14 cellular contexts compared by ENCODE assay signal in the genomic region with DNA sequence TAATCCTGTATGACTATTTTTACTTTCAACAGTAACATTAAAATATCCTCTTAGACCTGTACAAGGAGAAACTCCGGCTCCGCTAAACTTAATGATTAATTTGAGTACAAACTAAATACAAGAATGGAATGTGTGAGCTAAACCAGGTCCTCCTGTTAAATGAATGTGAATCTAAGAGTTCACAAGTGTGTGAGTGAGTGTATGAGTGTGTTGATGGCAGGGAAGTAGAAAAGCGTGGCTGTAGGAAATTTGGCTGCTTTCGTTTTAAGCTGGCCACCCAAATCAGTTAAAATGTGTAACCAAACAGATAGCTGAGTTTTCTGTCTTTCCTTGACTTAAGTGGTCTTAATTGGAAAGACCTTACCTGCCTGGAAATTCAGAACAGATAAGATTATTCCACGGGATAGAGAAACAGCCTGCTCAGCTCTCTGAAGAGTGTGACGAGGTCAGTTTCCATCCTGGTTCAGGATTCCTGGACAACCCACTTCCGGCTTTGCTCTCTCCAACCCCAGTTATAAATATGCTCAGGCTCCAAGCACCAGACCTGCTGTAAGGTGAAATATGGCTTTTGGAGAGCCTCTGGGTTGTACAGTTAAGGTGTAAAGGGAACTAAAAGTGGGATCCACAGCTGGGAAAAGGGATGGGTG.
A peak's percentile ranks its signal among the peaks of the same experiment; 100 is the strongest.
DNase-seq lines count a peak whose midpoint lies in the region; ATAC-seq and TF ChIP-seq lines count a peak whose summit lies in the region.
"Had no signal": no experiment of that assay in that cellular context is flagged by ENCODE, and none has a peak within 500 bp of the region (broad histone marks: within the 10 kb centered on the region; RNA-seq: fewer than 3 reads in every experiment).

No MANE protein-coding gene starts in this region.

- peak; percentile 86 for ATAC-seq in SK-N-SH treated with all-trans-retinoic acid at 6 μM for 48 hours
- ATAC-seq in left ventricle myocardium superior: peak; percentile 56

- H3K4me3 ChIP-seq in osteoblast (ENCODE audit: insufficient read depth, low read length) (peak overlapping the region; percentile 71), Peyer's patch (peak overlapping the region in 2 of 4 donors; percentile 26 to 38)
- H3K4me3 ChIP-seq: BLaER1 treated with 17β-estradiol and CSF1 and Interleukin-3, amounts not matched to agents 10 nM and 100 nM; SK-N-MC had no signal

- H3K27ac ChIP-seq in osteoblast (ENCODE audit: low read depth, low read length): peak overlapping the region; percentile 51
- H3K27ac ChIP-seq in Peyer's patch: no peak overlapping the region
- H3K27ac ChIP-seq: BLaER1 treated with 17β-estradiol and CSF1 and Interleukin-3, amounts not matched to agents 10 nM and 100 nM; SK-N-MC had no signal

- H3K9me3 Mint-ChIP-seq in activated T-helper 1 cell treated with anti-CD3 and anti-CD28 coated beads, Interleukin-12 subunit alpha, Interleukin-12 subunit beta, Interleukin-2, Interleukin-4 antibody, amounts not matched to agents 30 ng/mL and 10 ng/mL and 1 ng/mL, durations not matched to agents 14 hours and 24 hours and 36 hours: no peaks in the 10 kb centered on the region

- H3K27me3 ChIP-seq in osteoblast (ENCODE audit: insufficient read depth, low read length) (no peaks in the 10 kb centered on the region), Peyer's patch (no peaks in the 10 kb centered on the region)
- H3K27me3 ChIP-seq: BLaER1 treated with 17β-estradiol and CSF1 and Interleukin-3, amounts not matched to agents 10 nM and 100 nM had no signal

- intact Hi-C loops in left ventricle myocardium superior (cut with micrococcal nuclease): no loop called here
- intact Hi-C loops in activated T-helper 1 cell treated with anti-CD3 and anti-CD28 coated beads, Interleukin-12 subunit alpha, Interleukin-12 subunit beta, Interleukin-2, Interleukin-4 antibody, amounts not matched to agents 30 ng/mL and 10 ng/mL and 1 ng/mL, durations not matched to agents 14 hours and 24 hours and 36 hours (cut with micrococcal nuclease): no loop called here

- DNase-seq in DMS53 (lab: John Stamatoyannopoulos, UW): peak; percentile 76
- no peak for DNase-seq in left ventricle myocardium superior
- DNase-seq in osteoblast (ENCODE audit: insufficient read length, low spot score, missing footprints): no peak
- DNase-seq in NCI-H2081 (lab: John Stamatoyannopoulos, UW): no peak
- DNase-seq in Peyer's patch: no peak
- DNase-seq in DMS153 (lab: John Stamatoyannopoulos, UW): no peak
- DNase-seq in activated T-helper 1 cell treated with anti-CD3 and anti-CD28 coated beads, Interleukin-12 subunit alpha, Interleukin-12 subunit beta, Interleukin-2, Interleukin-4 antibody, amounts not matched to agents 30 ng/mL and 10 ng/mL and 1 ng/mL, durations not matched to agents 14 hours and 24 hours and 36 hours (ENCODE audit: low spot score): no peak
- DNase-seq: activated CD4-positive, alpha-beta T cell treated with anti-CD3 and anti-CD28 coated beads for 4 hours; activated naive CD4-positive, alpha-beta T cell treated with anti-CD3 and anti-CD28 coated beads for 36 hours; NCI-H187 treated with DMSO at 0.1 percent for 48 hours; posterior cingulate gyrus had no signal

- no peaks in the 10 kb centered on the region for H3K27me3 Mint-ChIP-seq in activated T-helper 1 cell treated with anti-CD3 and anti-CD28 coated beads, Interleukin-12 subunit alpha, Interleukin-12 subunit beta, Interleukin-2, Interleukin-4 antibody, amounts not matched to agents 30 ng/mL and 10 ng/mL and 1 ng/mL, durations not matched to agents 14 hours and 24 hours and 36 hours (ENCODE audit: insufficient read depth)

- no peaks in the 10 kb centered on the region for H3K79me2 ChIP-seq in osteoblast (ENCODE audit: insufficient read depth, low read length)

- TF ChIP-seq CTCF in osteoblast (IDR thresholded peaks at IDR 0.05; ENCODE audit: extremely low read depth, low read depth, low read length) (no peak), Peyer's patch (IDR thresholded peaks at IDR 0.05) (no peak)

- H3K9me3 ChIP-seq in osteoblast (ENCODE audit: low read depth, low read length): no peaks in the 10 kb centered on the region
- H3K9me3 ChIP-seq in Peyer's patch: no peaks in the 10 kb centered on the region
- H3K9me3 ChIP-seq: BLaER1 treated with 17β-estradiol and CSF1 and Interleukin-3, amounts not matched to agents 10 nM and 100 nM had no signal

- peak overlapping the region; percentile 76 for H3K4me2 ChIP-seq in osteoblast (ENCODE audit: insufficient read depth, low read length)
- H3K4me2 ChIP-seq: BLaER1 treated with 17β-estradiol and CSF1 and Interleukin-3, amounts not matched to agents 10 nM and 100 nM had no signal

- no peaks in the 10 kb centered on the region for H3K36me3 Mint-ChIP-seq in activated T-helper 1 cell treated with anti-CD3 and anti-CD28 coated beads, Interleukin-12 subunit alpha, Interleukin-12 subunit beta, Interleukin-2, Interleukin-4 antibody, amounts not matched to agents 30 ng/mL and 10 ng/mL and 1 ng/mL, durations not matched to agents 14 hours and 24 hours and 36 hours (ENCODE audit: low read depth)

- no peak overlapping the region for H3K27ac Mint-ChIP-seq in activated T-helper 1 cell treated with anti-CD3 and anti-CD28 coated beads, Interleukin-12 subunit alpha, Interleukin-12 subunit beta, Interleukin-2, Interleukin-4 antibody, amounts not matched to agents 30 ng/mL and 10 ng/mL and 1 ng/mL, durations not matched to agents 14 hours and 24 hours and 36 hours
- H3K27ac Mint-ChIP-seq: activated naive CD4-positive, alpha-beta T cell treated with anti-CD3 and anti-CD28 coated beads for 36 hours had no signal

- TF ChIP-seq POLR2A in Peyer's patch (IDR thresholded peaks at IDR 0.05): no peak

- no peak overlapping the region for H3K4me3 Mint-ChIP-seq in activated T-helper 1 cell treated with anti-CD3 and anti-CD28 coated beads, Interleukin-12 subunit alpha, Interleukin-12 subunit beta, Interleukin-2, Interleukin-4 antibody, amounts not matched to agents 30 ng/mL and 10 ng/mL and 1 ng/mL, durations not matched to agents 14 hours and 24 hours and 36 hours
- H3K4me3 Mint-ChIP-seq: activated naive CD4-positive, alpha-beta T cell treated with anti-CD3 and anti-CD28 coated beads for 36 hours had no signal

- H2AFZ ChIP-seq in osteoblast (ENCODE audit: low read length): peak overlapping the region; percentile 82

- H3K36me3 ChIP-seq in osteoblast (ENCODE audit: insufficient read depth, low read length) (no peaks in the 10 kb centered on the region), Peyer's patch (no peaks in the 10 kb centered on the region)
- H3K36me3 ChIP-seq: BLaER1 treated with 17β-estradiol and CSF1 and Interleukin-3, amounts not matched to agents 10 nM and 100 nM had no signal

- no peaks in the 10 kb centered on the region for H3K4me1 Mint-ChIP-seq in activated T-helper 1 cell treated with anti-CD3 and anti-CD28 coated beads, Interleukin-12 subunit alpha, Interleukin-12 subunit beta, Interleukin-2, Interleukin-4 antibody, amounts not matched to agents 30 ng/mL and 10 ng/mL and 1 ng/mL, durations not matched to agents 14 hours and 24 hours and 36 hours (ENCODE audit: low read depth)

- no peaks in the 10 kb centered on the region for H4K20me1 ChIP-seq in osteoblast (ENCODE audit: insufficient read depth, low read length)
- H4K20me1 ChIP-seq: BLaER1 treated with 17β-estradiol and CSF1 and Interleukin-3, amounts not matched to agents 10 nM and 100 nM had no signal

- H3K4me1 ChIP-seq in osteoblast (ENCODE audit: insufficient read depth, low read length) (no peaks in the 10 kb centered on the region), Peyer's patch (no peaks in the 10 kb centered on the region)
- H3K4me1 ChIP-seq: BLaER1 treated with 17β-estradiol and CSF1 and Interleukin-3, amounts not matched to agents 10 nM and 100 nM had no signal

TF ChIP-seq in SK-N-SH treated with all-trans-retinoic acid at 6 μM for 48 hours, 23 proteins besides CTCF, POLR2A, EP300 and RAD21:
- no peak for TF ChIP-seq SNAI2 (CRISPR knock-in tag; IDR thresholded peaks at IDR 0.05)
- no peak for TF ChIP-seq ISL1 (CRISPR knock-in tag; IDR thresholded peaks at IDR 0.05)
- no peak for TF ChIP-seq ZNF8 (CRISPR knock-in tag; IDR thresholded peaks at IDR 0.05)
- no peak for TF ChIP-seq TCF4 (CRISPR knock-in tag; IDR thresholded peaks at IDR 0.05; ENCODE audit: borderline replicate concordance)
- TF ChIP-seq RARB (CRISPR knock-in tag; IDR thresholded peaks at IDR 0.05): no peak
- TF ChIP-seq ZNF565 (CRISPR knock-in tag; conservative IDR thresholded peaks at IDR 0.05; ENCODE audit: low read depth): no peak
- TF ChIP-seq ZC3H10 (CRISPR knock-in tag; IDR thresholded peaks at IDR 0.05): no peak
- TF ChIP-seq GLIS3 (CRISPR knock-in tag; IDR thresholded peaks at IDR 0.05): no peak
- TF ChIP-seq ZFP30 (CRISPR knock-in tag; IDR thresholded peaks at IDR 0.05): no peak
